ENCODE assay signal across 27 cellular contexts in genomic region chr12:1199700-1200099, GRCh38.
"Had no signal": no experiment of that assay in that cellular context is flagged by ENCODE, and none has a peak within 500 bp of the region (broad histone marks: within the 10 kb centered on the region; RNA-seq: fewer than 3 reads in every experiment).

No MANE protein-coding gene starts in this region.

- H3K27ac Mint-ChIP-seq: activated naive CD4-positive, alpha-beta T cell treated with anti-CD3 and anti-CD28 coated beads, Interleukin-2, amount 50 U/mL, for 72 hours; activated naive CD8-positive, alpha-beta T cell treated with anti-CD3 and anti-CD28 coated beads, Interleukin-2, amount 50 U/mL, for 24 hours; T-helper 1 cell treated with Interleukin-12 subunit alpha and Interleukin-12 subunit beta and Interleukin-4 antibody, amounts not matched to agents 30 μg/mL and 1 μg/mL, for 36 hours had no signal

- DNase-seq: activated CD4-positive, alpha-beta T cell treated with anti-CD3 and anti-CD28 coated beads for 48 hours; activated CD4-positive, alpha-beta T cell treated with anti-CD3 and anti-CD28 coated beads, Interleukin-2, amount 50 U/mL, for 4 hours; activated CD4-positive, CD25-positive, alpha-beta regulatory T cell treated with anti-CD3 and anti-CD28 coated beads, Interleukin-2, amount 50 U/mL, for 72 hours; activated effector memory CD4-positive, alpha-beta T cell treated with anti-CD3 and anti-CD28 coated beads, Interleukin-2, amount 50 U/mL, for 16 hours; activated naive CD4-positive, alpha-beta T cell treated with Interleukin-2 at 50 U/mL for 16 hours; activated naive CD8-positive, alpha-beta T cell treated with anti-CD3 and anti-CD28 coated beads, Interleukin-2, amount 50 U/mL, for 24 hours; activated T-cell treated with anti-CD3 and anti-CD28 coated beads, Interleukin-2, amount 50 U/mL, for 4 hours; amniotic stem cell; caudate nucleus; MG63; MV-4-11; NCI-H1092 treated with DMSO at 0.1 percent for 48 hours; NCI-H1417 treated with DMSO at 0.1 percent for 48 hours; NCI-H1694; NCI-H2029; NCI-H2107; NCI-H2171 treated with DMSO at 0.1 percent for 48 hours; NCI-H345; NCI-H510A; NCI-H526 treated with DMSO at 0.1 percent for 48 hours; NCI-H82; RPMI8226; SHP77 treated with DMSO at 0.1 percent for 48 hours had no signal

- ATAC-seq: activated naive CD4-positive, alpha-beta T cell treated with anti-CD3 and anti-CD28 coated beads, Interleukin-2, amount 50 U/mL, for 72 hours; activated naive CD8-positive, alpha-beta T cell treated with anti-CD3 and anti-CD28 coated beads, Interleukin-2, amount 50 U/mL, for 24 hours; activated T-cell treated with anti-CD3 and anti-CD28 coated beads, Interleukin-2, amount 50 U/mL, for 4 hours; Panc1; WTC11 had no signal

- H3K9me3 Mint-ChIP-seq: activated naive CD8-positive, alpha-beta T cell treated with anti-CD3 and anti-CD28 coated beads, Interleukin-2, amount 50 U/mL, for 24 hours; activated T-cell treated with anti-CD3 and anti-CD28 coated beads, Interleukin-2, amount 50 U/mL, for 4 hours had no signal

- H3K4me3 ChIP-seq: MG63 had no signal

- H3K27me3 ChIP-seq: MG63 had no signal

- H3K27me3 Mint-ChIP-seq: activated naive CD8-positive, alpha-beta T cell treated with anti-CD3 and anti-CD28 coated beads, Interleukin-2, amount 50 U/mL, for 24 hours had no signal

- H3K4me3 Mint-ChIP-seq: activated naive CD8-positive, alpha-beta T cell treated with anti-CD3 and anti-CD28 coated beads, Interleukin-2, amount 50 U/mL, for 24 hours; activated T-cell treated with anti-CD3 and anti-CD28 coated beads, Interleukin-2, amount 50 U/mL, for 4 hours; T-helper 1 cell treated with Interleukin-12 subunit alpha and Interleukin-12 subunit beta and Interleukin-4 antibody, amounts not matched to agents 30 μg/mL and 1 μg/mL, for 36 hours; WTC11 had no signal
